ENCODE assay signal across 9 cellular contexts in the genomic region with DNA sequence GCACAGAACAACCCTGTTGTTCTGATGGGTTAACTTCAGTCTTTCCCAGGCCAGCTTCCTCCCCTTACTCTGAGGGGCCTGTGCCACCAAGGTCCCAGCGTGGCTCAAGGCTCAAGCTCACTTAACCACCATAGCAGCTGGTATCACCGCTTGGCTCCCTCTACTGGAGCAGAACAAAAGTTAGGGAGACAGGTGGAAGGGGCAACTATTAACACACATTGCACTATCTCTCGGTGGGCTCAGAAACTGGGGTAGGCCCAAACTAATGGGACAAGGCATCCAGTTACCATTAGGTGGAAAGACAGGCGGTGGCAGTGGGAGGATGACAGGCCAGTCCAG.
DNase-seq lines count a peak whose midpoint lies in the region; TF ChIP-seq lines count a peak whose summit lies in the region.
"Had no signal": no experiment of that assay in that cellular context is flagged by ENCODE, and none has a peak within 500 bp of the region (broad histone marks: within the 10 kb centered on the region; RNA-seq: fewer than 3 reads in every experiment).

No MANE protein-coding gene starts in this region.

- no peaks in the 10 kb centered on the region for H3K4me1 Mint-ChIP-seq in activated naive CD4-positive, alpha-beta T cell treated with anti-CD3 and anti-CD28 coated beads, Interleukin-2, amount 10 ng/mL, durations not matched to agents 7 days and 5 days

- H3K4me3 ChIP-seq in iPS DF 6.9 (ENCODE audit: low read length) (no peak overlapping the region), thyroid gland (replicated peaks in 1 of 3) (no peak overlapping the region)

- no peak overlapping the region for H3K27ac Mint-ChIP-seq in activated naive CD4-positive, alpha-beta T cell treated with anti-CD3 and anti-CD28 coated beads, Interleukin-2, amount 10 ng/mL, durations not matched to agents 7 days and 5 days
- H3K27ac Mint-ChIP-seq: activated naive CD4-positive, alpha-beta T cell treated with anti-CD3 and anti-CD28 coated beads, Interleukin-2, amount 50 U/mL, for 24 hours had no signal

- peak; percentile 29 for DNase-seq in activated naive CD4-positive, alpha-beta T cell treated with anti-CD3 and anti-CD28 coated beads, Interleukin-2, amount 10 ng/mL, durations not matched to agents 7 days and 5 days
- no peak for DNase-seq in activated naive CD4-positive, alpha-beta T cell treated with anti-CD3 and anti-CD28 coated beads, Interleukin-2, amount 50 U/mL, for 16 hours
- DNase-seq in HuH-7.5 (ENCODE audit: low spot score) (peak; percentile 43), iPS DF 6.9 (ENCODE audit: low read depth, low spot score) (peak; percentile 61), thyroid gland (peak; percentile 48 to 56), NCI-H2107 treated with DMSO at 0.1 percent for 48 hours (lab: John Stamatoyannopoulos, UW; ENCODE audit: unreplicated experiment) (no peak), AG08396 (ENCODE audit: low spot score) (no peak)
- peak; percentile 2 for DNase-seq in activated CD4-positive, alpha-beta T cell treated with anti-CD3 and anti-CD28 coated beads, Interleukin-2, amount 50 U/mL, for 1 hour

- H3K9me3 ChIP-seq in iPS DF 6.9 (ENCODE audit: control insufficient read depth, insufficient read depth, low read length): no peaks in the 10 kb centered on the region
- H3K9me3 ChIP-seq in thyroid gland: no peaks in the 10 kb centered on the region

- H3K4me1 ChIP-seq in iPS DF 6.9 (ENCODE audit: control insufficient read depth, insufficient read depth, low read length) (no peaks in the 10 kb centered on the region), thyroid gland (peaks cover 23 to 58% of the 10 kb centered on the region in 2 donors)

- H3K27me3 ChIP-seq in iPS DF 6.9 (ENCODE audit: control insufficient read depth, insufficient read depth, low read length): no peaks in the 10 kb centered on the region
- H3K27me3 ChIP-seq in thyroid gland: no peaks in the 10 kb centered on the region

- peaks cover 15% of the 10 kb centered on the region for H3K27me3 Mint-ChIP-seq in activated naive CD4-positive, alpha-beta T cell treated with anti-CD3 and anti-CD28 coated beads, Interleukin-2, amount 10 ng/mL, durations not matched to agents 7 days and 5 days
- H3K27me3 Mint-ChIP-seq: activated naive CD4-positive, alpha-beta T cell treated with anti-CD3 and anti-CD28 coated beads, Interleukin-2, amount 50 U/mL, for 24 hours had no signal

- no peaks in the 10 kb centered on the region for H3K36me3 ChIP-seq in iPS DF 6.9 (ENCODE audit: control insufficient read depth, insufficient read depth, low read length)
- no peaks in the 10 kb centered on the region for H3K36me3 ChIP-seq in thyroid gland

- no peak for TF ChIP-seq POLR2A in thyroid gland (IDR thresholded peaks at IDR 0.05)

- H3K4me3 Mint-ChIP-seq in activated naive CD4-positive, alpha-beta T cell treated with anti-CD3 and anti-CD28 coated beads, Interleukin-2, amount 10 ng/mL, durations not matched to agents 7 days and 5 days: no peak overlapping the region
- H3K4me3 Mint-ChIP-seq: activated naive CD4-positive, alpha-beta T cell treated with anti-CD3 and anti-CD28 coated beads, Interleukin-2, amount 50 U/mL, for 24 hours had no signal

- no peaks in the 10 kb centered on the region for H3K36me3 Mint-ChIP-seq in activated naive CD4-positive, alpha-beta T cell treated with anti-CD3 and anti-CD28 coated beads, Interleukin-2, amount 10 ng/mL, durations not matched to agents 7 days and 5 days
- H3K36me3 Mint-ChIP-seq: activated naive CD4-positive, alpha-beta T cell treated with anti-CD3 and anti-CD28 coated beads, Interleukin-2, amount 50 U/mL, for 24 hours had no signal

- CTCF ChIA-PET in activated naive CD4-positive, alpha-beta T cell treated with anti-CD3 and anti-CD28 coated beads, Interleukin-2, amount 10 ng/mL, durations not matched to agents 7 days and 5 days (lab: Charles Lee): interaction anchor here (0.6 to 2.6 kb wide), 14 partner anchors 9 to 337 kb away, joined by 3 to 24 read pairs (median 3); partner anchors contain the start of gene ATL2

- intact Hi-C loops in thyroid gland (cut with DNase I): loop anchor here (10.0 kb wide), 1 partner anchor 91 kb away; the partner anchor contains the start of gene ATL2

- H3K27ac ChIP-seq in iPS DF 6.9 (ENCODE audit: low read length): no peak overlapping the region
- peak overlapping the region; percentile 83 to 86 (median 84) for H3K27ac ChIP-seq in thyroid gland

- H3K9me3 Mint-ChIP-seq in activated naive CD4-positive, alpha-beta T cell treated with anti-CD3 and anti-CD28 coated beads, Interleukin-2, amount 10 ng/mL, durations not matched to agents 7 days and 5 days: no peaks in the 10 kb centered on the region
- H3K9me3 Mint-ChIP-seq: activated naive CD4-positive, alpha-beta T cell treated with anti-CD3 and anti-CD28 coated beads, Interleukin-2, amount 50 U/mL, for 24 hours had no signal

- WGBS in iPS DF 6.9 (ENCODE audit: insufficient coverage, insufficient read length): no CpG with 5 or more reads among the region's 4 CpGs
- 57 to 84% methylated on average over 4 of the region's 4 CpGs for WGBS in thyroid gland, 2 donors

- peak in 3 of 6 experiments; percentile 39 to 46 (median 43) for TF ChIP-seq CTCF in thyroid gland (IDR thresholded peaks at IDR 0.05)

Comparison
In these comparisons a context has a peak if more than half of its experiments do, and no peak if none do; other contexts are left out.
1. DNase-seq: peak in activated naive CD4-positive, alpha-beta T cell treated with anti-CD3 and anti-CD28 coated beads, Interleukin-2, amount 10 ng/mL, durations not matched to agents 7 days and 5 days (single experiment), HuH-7.5 (single experiment), activated CD4-positive, alpha-beta T cell treated with anti-CD3 and anti-CD28 coated beads, Interleukin-2, amount 50 U/mL, for 1 hour (single experiment), iPS DF 6.9 (single experiment) and thyroid gland (2 of 2); none in activated naive CD4-positive, alpha-beta T cell treated with anti-CD3 and anti-CD28 coated beads, Interleukin-2, amount 50 U/mL, for 16 hours (single experiment), NCI-H2107 treated with DMSO at 0.1 percent for 48 hours (single experiment) and AG08396 (single experiment).